Comparison of ENCODE assay signal across 1 cellular context in the genomic region with DNA sequence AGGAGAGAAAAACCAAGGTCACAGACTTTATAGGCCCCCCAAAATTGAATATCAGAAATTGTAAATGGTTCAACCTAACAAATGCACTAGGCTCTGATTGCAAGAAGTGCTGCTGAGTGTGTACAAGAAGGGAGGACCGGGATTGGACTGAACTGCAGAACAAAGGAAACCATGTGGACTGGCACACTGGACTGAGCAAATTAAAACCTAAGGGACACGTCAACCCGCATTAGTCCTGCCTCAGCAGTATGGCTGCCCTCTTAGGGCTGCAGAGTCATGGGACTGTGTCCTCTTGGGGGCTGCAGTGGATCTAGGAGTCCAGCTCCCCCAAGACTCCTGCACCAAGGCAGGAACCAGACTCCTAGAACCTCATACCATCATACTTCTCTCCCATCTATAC.
TF ChIP-seq lines count a peak whose summit lies in the region.

No MANE protein-coding gene starts in this region.

TF ChIP-seq in WTC11, 78 proteins besides CTCF, POLR2A, EP300 and RAD21 (continued from another document):
- TF ChIP-seq, protein P1, sequence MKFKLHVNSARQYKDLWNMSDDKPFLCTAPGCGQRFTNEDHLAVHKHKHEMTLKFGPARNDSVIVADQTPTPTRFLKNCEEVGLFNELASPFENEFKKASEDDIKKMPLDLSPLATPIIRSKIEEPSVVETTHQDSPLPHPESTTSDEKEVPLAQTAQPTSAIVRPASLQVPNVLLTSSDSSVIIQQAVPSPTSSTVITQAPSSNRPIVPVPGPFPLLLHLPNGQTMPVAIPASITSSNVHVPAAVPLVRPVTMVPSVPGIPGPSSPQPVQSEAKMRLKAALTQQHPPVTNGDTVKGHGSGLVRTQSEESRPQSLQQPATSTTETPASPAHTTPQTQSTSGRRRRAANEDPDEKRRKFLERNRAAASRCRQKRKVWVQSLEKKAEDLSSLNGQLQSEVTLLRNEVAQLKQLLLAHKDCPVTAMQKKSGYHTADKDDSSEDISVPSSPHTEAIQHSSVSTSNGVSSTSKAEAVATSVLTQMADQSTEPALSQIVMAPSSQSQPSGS (CRISPR knock-in tag; IDR thresholded peaks at IDR 0.05; ENCODE audit: borderline replicate concordance, low read depth): no peak
